ENCODE assay signal across 16 cellular contexts in the genomic region with DNA sequence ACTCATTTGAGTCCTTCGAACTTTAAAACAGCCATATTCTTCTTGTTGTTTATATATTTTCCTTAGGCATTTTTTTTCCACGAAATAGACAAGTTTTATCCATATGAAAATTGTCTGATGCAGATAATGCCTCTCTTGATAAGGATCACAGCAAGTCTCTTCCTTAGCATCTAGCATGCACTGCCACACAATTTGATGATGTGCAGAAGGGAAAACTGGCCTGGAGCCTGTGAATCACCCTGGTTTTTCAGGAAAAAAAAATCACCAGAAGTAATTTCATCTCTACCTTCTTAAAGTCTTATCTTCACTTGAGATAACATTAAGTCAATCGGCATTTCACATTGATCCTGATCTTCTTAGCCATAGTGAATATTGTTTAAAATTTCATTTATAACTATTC.
DNase-seq lines count a peak whose midpoint lies in the region; ATAC-seq and TF ChIP-seq lines count a peak whose summit lies in the region.
"Had no signal": no experiment of that assay in that cellular context is flagged by ENCODE, and none has a peak within 500 bp of the region (broad histone marks: within the 10 kb centered on the region; RNA-seq: fewer than 3 reads in every experiment).

No MANE protein-coding gene starts in this region.

- H2BK120ac ChIP-seq in mesenchymal stem cell (ENCODE audit: low read depth, low read length): no peak overlapping the region

- H4K91ac ChIP-seq in mesenchymal stem cell (ENCODE audit: low read length): no peak overlapping the region

- H3K14ac ChIP-seq in mesenchymal stem cell (ENCODE audit: low read length in 2 of 2): no peak overlapping the region

- 7% methylated on average over 3 of the region's 3 CpGs for WGBS in SK-N-SH (ENCODE audit: low lambda C conversion rate)
- WGBS in mesenchymal stem cell: 33% methylated on average over 1 of the region's 3 CpGs
- WGBS in smooth muscle cell (ENCODE audit: low lambda C conversion rate): 23% methylated on average over 3 of the region's 3 CpGs

- H3F3A ChIP-seq in SK-N-SH (replicated peaks; ENCODE audit: insufficient read depth) (peaks cover 7% of the 10 kb centered on the region), smooth muscle cell (ENCODE audit: low read depth) (peaks cover 7% of the 10 kb centered on the region), PC-9 (ENCODE audit: insufficient read depth, low read depth) (no peaks in the 10 kb centered on the region)

- H3K23ac ChIP-seq in mesenchymal stem cell (ENCODE audit: low read length in 2 of 2): no peak overlapping the region

- H2BK5ac ChIP-seq in mesenchymal stem cell (ENCODE audit: low read depth, low read length, poor library complexity, severe bottlenecking): no peak overlapping the region

- intact Hi-C loops in PC-9 (cut with micrococcal nuclease; ENCODE audit: unreplicated experiment): no loop called here

- H3K4me2 ChIP-seq in SK-N-SH (peak overlapping the region; percentile 28; the same call in 1 of the 2 replicates), mesenchymal stem cell (ENCODE audit: low read length, poor library complexity, severe bottlenecking) (no peak overlapping the region), smooth muscle cell (peak overlapping the region; percentile 55), PC-9 (no peak overlapping the region)

- H2AK5ac ChIP-seq in mesenchymal stem cell (ENCODE audit: low read length, severe bottlenecking): no peak overlapping the region

- H4K20me1 ChIP-seq in SK-N-SH (ENCODE audit: insufficient read depth) (no peaks in the 10 kb centered on the region), smooth muscle cell (ENCODE audit: low read depth) (no peaks in the 10 kb centered on the region), PC-9 (ENCODE audit: insufficient read depth) (no peaks in the 10 kb centered on the region)

- no peaks in the 10 kb centered on the region for H3K27me3 ChIP-seq in SK-N-SH (ENCODE audit: insufficient read depth)
- no peaks in the 10 kb centered on the region for H3K27me3 ChIP-seq in mesenchymal stem cell (ENCODE audit: control insufficient read depth in 1 of 2, insufficient read depth in 1 of 2, low read length in 2 of 2)
- no peaks in the 10 kb centered on the region for H3K27me3 ChIP-seq in smooth muscle cell (ENCODE audit: low read depth)
- no peaks in the 10 kb centered on the region for H3K27me3 ChIP-seq in PC-9 (ENCODE audit: insufficient read depth, low read depth)

- no peak overlapping the region; the same call in 1 of the 2 replicates for H3K9ac ChIP-seq in SK-N-SH
- no peak overlapping the region for H3K9ac ChIP-seq in mesenchymal stem cell (ENCODE audit: low read length)
- no peak overlapping the region for H3K9ac ChIP-seq in smooth muscle cell (ENCODE audit: low read depth)
- H3K9ac ChIP-seq: GM23248 had no signal

- ATAC-seq in left lobe of liver: no peak
- ATAC-seq in HG03460 (IDR thresholded peaks at IDR 0.05; ENCODE audit: unreplicated experiment): no peak
- no peak for ATAC-seq in GM21367 (IDR thresholded peaks at IDR 0.05; ENCODE audit: unreplicated experiment)

- POLR2A ChIA-PET in SK-N-SH (lab: Yijun Ruan, JAX) (no interaction called here), PC-9 (lab: Charles Lee; ENCODE audit: unreplicated experiment) (no interaction called here)

- H3K27ac ChIP-seq in SK-N-SH (ENCODE audit: low read depth in 2 of 2, low read length in 1 of 2) (peak overlapping the region in 1 of 2 experiments; percentile 62; a peak in 2 of 4 replicates), mesenchymal stem cell (ENCODE audit: low read length, poor library complexity, severe bottlenecking) (no peak overlapping the region), smooth muscle cell (ENCODE audit: low read depth) (peak overlapping the region; percentile 81), PC-9 (no peak overlapping the region)
- H3K27ac ChIP-seq: GM23248 had no signal

- CTCF ChIA-PET in SK-N-SH (lab: Yijun Ruan, JAX): no interaction called here
- CTCF ChIA-PET in PC-9 (lab: Charles Lee): no interaction called here

- peak; percentile 63 to 78; a peak in 3 of 4 replicates for TF ChIP-seq EP300 in SK-N-SH (IDR thresholded peaks at IDR 0.05; ENCODE audit: borderline replicate concordance in 1 of 2, low read depth in 1 of 2, low read length in 1 of 2)

- H4K8ac ChIP-seq in mesenchymal stem cell (ENCODE audit: low read length): no peak overlapping the region

- no peak overlapping the region for H2BK12ac ChIP-seq in mesenchymal stem cell (ENCODE audit: low read length in 2 of 2)

- H3K9me3 ChIP-seq in SK-N-SH: peaks cover 4% of the 10 kb centered on the region; the same call in 1 of the 2 replicates
- peaks cover 4% of the 10 kb centered on the region for H3K9me3 ChIP-seq in mesenchymal stem cell (ENCODE audit: control insufficient read depth, low read length)
- H3K9me3 ChIP-seq in smooth muscle cell (replicated peaks; ENCODE audit: low read depth): no peaks in the 10 kb centered on the region
- no peaks in the 10 kb centered on the region for H3K9me3 ChIP-seq in PC-9 (ENCODE audit: insufficient read depth, low read depth)

- no peak overlapping the region for H3K4me3 ChIP-seq in SK-N-SH (ENCODE audit: low read depth in 2 of 2, low read length in 1 of 2)
- H3K4me3 ChIP-seq in fibroblast of the aortic adventitia (ENCODE audit: low read depth, low read length): no peak overlapping the region
- no peak overlapping the region for H3K4me3 ChIP-seq in mesenchymal stem cell (ENCODE audit: insufficient read depth in 1 of 2, low read depth in 1 of 2, low read length in 2 of 2)
- H3K4me3 ChIP-seq in smooth muscle cell: no peak overlapping the region
- H3K4me3 ChIP-seq in PC-9: no peak overlapping the region
- H3K4me3 ChIP-seq: GM23248 had no signal

- H3K4me1 ChIP-seq in SK-N-SH (ENCODE audit: control insufficient read depth in 1 of 2, insufficient read depth in 2 of 2, low read depth in 1 of 2, low read length in 1 of 2): peaks cover 8 to 15% of the 10 kb centered on the region in 2 experiments
- no peaks in the 10 kb centered on the region for H3K4me1 ChIP-seq in mesenchymal stem cell (ENCODE audit: control insufficient read depth, insufficient read depth, low read depth, low read length)
- peaks cover 18% of the 10 kb centered on the region for H3K4me1 ChIP-seq in smooth muscle cell (ENCODE audit: low read depth)
- no peaks in the 10 kb centered on the region for H3K4me1 ChIP-seq in PC-9 (replicated peaks; ENCODE audit: insufficient read depth)

- no peak for TF ChIP-seq RAD21 in SK-N-SH (IDR thresholded peaks at IDR 0.05; ENCODE audit: low read length)

- H3K36me3 ChIP-seq in SK-N-SH (replicated peaks in 1 of 2; ENCODE audit: control insufficient read depth in 1 of 2, insufficient read depth in 2 of 2, low read length in 1 of 2) (no peaks in the 10 kb centered on the region), mesenchymal stem cell (ENCODE audit: control insufficient read depth in 1 of 2, insufficient read depth in 2 of 2, low read depth in 1 of 2, low read length in 2 of 2) (no peaks in the 10 kb centered on the region), smooth muscle cell (ENCODE audit: low read depth) (no peaks in the 10 kb centered on the region), PC-9 (ENCODE audit: low read depth) (no peaks in the 10 kb centered on the region)

- H3K4ac ChIP-seq in mesenchymal stem cell (ENCODE audit: low read depth in 1 of 2, low read length in 2 of 2): no peak overlapping the region

- DNase-seq in SK-N-SH (peak; percentile 3), fibroblast of the aortic adventitia (ENCODE audit: low read depth) (peak; percentile 15), mesenchymal stem cell (peak; percentile 30), smooth muscle cell (lab: John Stamatoyannopoulos, UW; ENCODE audit: unreplicated experiment) (no peak), PC-9 (no peak), left lobe of liver (ENCODE audit: low spot score) (no peak)
- DNase-seq: C1 segment of cervical spinal cord; Calu3; CD4-positive, alpha-beta memory T cell; COR-L47; DMS53; DMS79 treated with DMSO at 0.1 percent for 48 hours; H7 had no signal

- H2BK15ac ChIP-seq in mesenchymal stem cell (ENCODE audit: low read depth, poor library complexity, severe bottlenecking): no peak overlapping the region

- no peaks in the 10 kb centered on the region for H3K79me1 ChIP-seq in mesenchymal stem cell (replicated peaks; ENCODE audit: low read length, poor library complexity, severe bottlenecking)

- peak overlapping the region; percentile 57; the same call in 1 of the 2 replicates for H2AFZ ChIP-seq in SK-N-SH (ENCODE audit: low read depth)
- no peak overlapping the region for H2AFZ ChIP-seq in mesenchymal stem cell (ENCODE audit: low read depth, low read length)
- H2AFZ ChIP-seq in smooth muscle cell (ENCODE audit: low read depth): no peak overlapping the region
- H2AFZ ChIP-seq in PC-9: no peak overlapping the region
- H2AFZ ChIP-seq: GM23248 had no signal

- H3K9me2 ChIP-seq in SK-N-SH: no peaks in the 10 kb centered on the region
- H3K9me2 ChIP-seq in PC-9 (ENCODE audit: insufficient read depth): no peaks in the 10 kb centered on the region

- TF ChIP-seq CTCF in SK-N-SH (IDR thresholded peaks at IDR 0.05): no peak
- TF ChIP-seq CTCF in fibroblast of the aortic adventitia (IDR thresholded peaks at IDR 0.05; ENCODE audit: insufficient read depth, low read length): no peak
- TF ChIP-seq CTCF in smooth muscle cell (IDR thresholded peaks at IDR 0.05; ENCODE audit: borderline replicate concordance, insufficient read depth, poor library complexity, severe bottlenecking): no peak
- TF ChIP-seq CTCF in PC-9 (conservative IDR thresholded peaks at IDR 0.05): no peak

- H3K79me2 ChIP-seq in SK-N-SH (ENCODE audit: insufficient read depth) (no peaks in the 10 kb centered on the region), smooth muscle cell (ENCODE audit: low read depth) (no peaks in the 10 kb centered on the region), PC-9 (ENCODE audit: low read depth) (no peaks in the 10 kb centered on the region)

- no TSS peak for BruUV-seq in PC-9 (replicated peaks; lab: Mats Ljungman, UMichigan)

- no peak overlapping the region for H3K18ac ChIP-seq in mesenchymal stem cell (ENCODE audit: low read depth in 1 of 2, low read length in 2 of 2)

TF ChIP-seq in SK-N-SH, 30 proteins besides CTCF, POLR2A, EP300 and RAD21 (continues in another document):
- peak; percentile 51; the same call in 1 of the 2 replicates for TF ChIP-seq TEAD4 (IDR thresholded peaks at IDR 0.05; ENCODE audit: borderline replicate concordance, insufficient read depth)
- TF ChIP-seq, protein P1, sequence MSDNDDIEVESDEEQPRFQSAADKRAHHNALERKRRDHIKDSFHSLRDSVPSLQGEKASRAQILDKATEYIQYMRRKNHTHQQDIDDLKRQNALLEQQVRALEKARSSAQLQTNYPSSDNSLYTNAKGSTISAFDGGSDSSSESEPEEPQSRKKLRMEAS (IDR thresholded peaks at IDR 0.05; ENCODE audit: low read depth): 0 out of 2 replicates have a peak, but pooled peaks have one; percentile 10
- no peak for TF ChIP-seq FOXJ3 (CRISPR knock-in tag; IDR thresholded peaks at IDR 0.05)
- peak; percentile 51; the same call in 1 of the 2 replicates for TF ChIP-seq FOSL2 (IDR thresholded peaks at IDR 0.05; ENCODE audit: borderline replicate concordance, low read depth)
- no peak for TF ChIP-seq RFX5 (IDR thresholded peaks at IDR 0.05; ENCODE audit: low read length)

Comparison
In these comparisons a context has a peak if more than half of its experiments do, and no peak if none do; other contexts are left out.
1. DNase-seq: peak in SK-N-SH (single experiment), fibroblast of the aortic adventitia (single experiment) and mesenchymal stem cell (single experiment); none in smooth muscle cell (single experiment), PC-9 (0 of 2) and left lobe of liver (single experiment).
2. H3K4me2 ChIP-seq: peak in SK-N-SH (single experiment) and smooth muscle cell (single experiment); none in mesenchymal stem cell (single experiment) and PC-9 (single experiment).